In the genomic region with DNA sequence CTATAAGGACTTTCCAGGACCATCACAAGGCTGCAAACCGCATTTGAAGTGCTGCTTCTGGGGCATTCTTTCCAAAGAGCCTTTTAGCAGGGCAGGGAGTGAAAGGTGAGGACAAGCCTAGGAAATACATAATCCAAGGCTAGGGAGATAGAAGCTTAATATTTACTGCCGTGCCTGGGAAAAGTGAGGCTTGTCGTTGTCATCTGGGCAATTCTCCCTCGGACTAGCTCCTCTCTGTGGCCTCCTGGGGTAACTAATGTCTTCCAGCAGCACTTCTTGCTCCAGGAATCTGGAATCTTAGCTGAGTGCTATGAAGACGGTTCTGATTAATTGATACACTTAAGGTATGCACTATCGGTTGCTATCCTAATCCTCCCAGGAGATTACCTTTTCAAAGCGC, we compare ENCODE assay signal across 19 cellular contexts.
DNase-seq lines count a peak whose midpoint lies in the region; ATAC-seq and TF ChIP-seq lines count a peak whose summit lies in the region.
"Had no signal": no experiment of that assay in that cellular context is flagged by ENCODE, and none has a peak within 500 bp of the region (broad histone marks: within the 10 kb centered on the region; RNA-seq: fewer than 3 reads in every experiment).

No MANE protein-coding gene starts in this region.

- H3K4me1 ChIP-seq in neural progenitor cell, result peaks cover 27% of the 10 kb centered on the region
- H3K4me1 ChIP-seq: parathyroid adenoma had no signal

- H3K27ac ChIP-seq in epithelial cell of prostate (peak overlapping the region; percentile 38), neural progenitor cell (no peak overlapping the region)
- H3K27ac ChIP-seq: C4-2B, parathyroid adenoma had no signal

- no peaks in the 10 kb centered on the region for H3K36me3 Mint-ChIP-seq in neural progenitor cell
- no peaks in the 10 kb centered on the region for H3K36me3 Mint-ChIP-seq in activated T-cell treated with anti-CD3 and anti-CD28 coated beads, Interleukin-2, amount 50 U/mL, for 4 hours (ENCODE audit: insufficient read depth)
- H3K36me3 Mint-ChIP-seq: stimulated activated effector memory CD8-positive, alpha-beta T cell treated with anti-CD3 and anti-CD28 coated beads, Interleukin-12 subunit alpha, Interleukin-12 subunit beta, amount 100 ng/mL, for 72 hours had no signal

- H3K4me3 Mint-ChIP-seq in neural progenitor cell, result no peak overlapping the region
- no peak overlapping the region for H3K4me3 Mint-ChIP-seq in activated T-cell treated with anti-CD3 and anti-CD28 coated beads, Interleukin-2, amount 50 U/mL, for 4 hours
- H3K4me3 Mint-ChIP-seq: activated T-cell treated with anti-CD3 and anti-CD28 coated beads, Interleukin-2, amount 50 U/mL, for 72 hours; stimulated activated effector memory CD8-positive, alpha-beta T cell treated with anti-CD3 and anti-CD28 coated beads, Interleukin-12 subunit alpha, Interleukin-12 subunit beta, amount 100 ng/mL, for 72 hours had no signal

- peak overlapping the region; percentile 65 for H2AFZ ChIP-seq in neural progenitor cell (replicated peaks)
- H2AFZ ChIP-seq: parathyroid adenoma had no signal

- H3K4me3 ChIP-seq in neural progenitor cell, result no peak overlapping the region

- peaks cover 7% of the 10 kb centered on the region for H3K27me3 ChIP-seq in neural progenitor cell

- peak; percentile 28 for TF ChIP-seq CTCF in AG09319 (IDR thresholded peaks at IDR 0.05; ENCODE audit: low read depth, low read length)
- TF ChIP-seq CTCF in neural progenitor cell (IDR thresholded peaks at IDR 0.05), result no peak

- ATAC-seq in GM18873 (IDR thresholded peaks at IDR 0.05; ENCODE audit: low FRiP score, unreplicated experiment) (no peak), HG02759 (IDR thresholded peaks at IDR 0.05; ENCODE audit: unreplicated experiment) (no peak)
- ATAC-seq in activated T-cell treated with anti-CD3 and anti-CD28 coated beads, Interleukin-2, amount 50 U/mL, for 4 hours, result no peak
- ATAC-seq: activated T-cell treated with anti-CD3 and anti-CD28 coated beads, Interleukin-2, amount 50 U/mL, for 72 hours; stimulated activated effector memory CD8-positive, alpha-beta T cell treated with anti-CD3 and anti-CD28 coated beads, Interleukin-12 subunit alpha, Interleukin-12 subunit beta, amount 100 ng/mL, for 72 hours had no signal

- H3K9me3 ChIP-seq in neural progenitor cell (ENCODE audit: low read depth), result no peaks in the 10 kb centered on the region

- no peaks in the 10 kb centered on the region for H3K36me3 ChIP-seq in neural progenitor cell

- peaks cover 23% of the 10 kb centered on the region for H3K4me1 Mint-ChIP-seq in neural progenitor cell
- H3K4me1 Mint-ChIP-seq in activated T-cell treated with anti-CD3 and anti-CD28 coated beads, Interleukin-2, amount 50 U/mL, for 4 hours (ENCODE audit: low read depth), result no peaks in the 10 kb centered on the region
- H3K4me1 Mint-ChIP-seq: stimulated activated effector memory CD8-positive, alpha-beta T cell treated with anti-CD3 and anti-CD28 coated beads, Interleukin-12 subunit alpha, Interleukin-12 subunit beta, amount 100 ng/mL, for 72 hours had no signal

- H3K27me3 Mint-ChIP-seq in neural progenitor cell (ENCODE audit: insufficient read depth, low read depth), result peaks cover 6% of the 10 kb centered on the region
- peaks cover 5% of the 10 kb centered on the region for H3K27me3 Mint-ChIP-seq in activated T-cell treated with anti-CD3 and anti-CD28 coated beads, Interleukin-2, amount 50 U/mL, for 4 hours (ENCODE audit: low read depth)

- no peaks in the 10 kb centered on the region for H4K20me1 ChIP-seq in neural progenitor cell (ENCODE audit: low read depth)

- no peaks in the 10 kb centered on the region for H3K9me3 Mint-ChIP-seq in neural progenitor cell
- no peaks in the 10 kb centered on the region for H3K9me3 Mint-ChIP-seq in activated T-cell treated with anti-CD3 and anti-CD28 coated beads, Interleukin-2, amount 50 U/mL, for 4 hours
- H3K9me3 Mint-ChIP-seq: activated T-cell treated with anti-CD3 and anti-CD28 coated beads, Interleukin-2, amount 50 U/mL, for 72 hours; stimulated activated effector memory CD8-positive, alpha-beta T cell treated with anti-CD3 and anti-CD28 coated beads, Interleukin-12 subunit alpha, Interleukin-12 subunit beta, amount 100 ng/mL, for 72 hours had no signal

- DNase-seq in AG09319 (ENCODE audit: extremely low read depth, low read depth) (no peak), NCI-H460 (ENCODE audit: extremely low read depth, low read depth) (peak; percentile 20), epithelial cell of prostate (ENCODE audit: low read depth, low spot score) (no peak), neural progenitor cell (ENCODE audit: low spot score) (peak; percentile 18), NCI-H510A treated with DMSO at 0.1 percent for 48 hours (lab: John Stamatoyannopoulos, UW) (no peak)
- no peak for DNase-seq in activated T-cell treated with anti-CD3 and anti-CD28 coated beads, Interleukin-2, amount 50 U/mL, for 4 hours
- DNase-seq: activated CD4-positive, alpha-beta T cell treated with anti-CD3 and anti-CD28 coated beads for 1 hour; activated T-cell treated with anti-CD3 and anti-CD28 coated beads, Interleukin-2, amount 50 U/mL, for 72 hours; effector memory CD4-positive, alpha-beta T cell; GF-D8; mesenchymal stem cell; NCI-H1092 treated with DMSO at 0.1 percent for 48 hours; NCI-H774; stimulated activated CD4-positive, alpha-beta T cell treated with anti-CD3 and anti-CD28 coated beads, Interleukin-2, amount 100 ng/mL, for 24 hours had no signal

- no peak overlapping the region for H3K4me2 ChIP-seq in neural progenitor cell

- no peak overlapping the region for H3K27ac Mint-ChIP-seq in neural progenitor cell
- H3K27ac Mint-ChIP-seq: activated T-cell treated with anti-CD3 and anti-CD28 coated beads, Interleukin-2, amount 50 U/mL, for 72 hours; stimulated activated effector memory CD8-positive, alpha-beta T cell treated with anti-CD3 and anti-CD28 coated beads, Interleukin-12 subunit alpha, Interleukin-12 subunit beta, amount 100 ng/mL, for 72 hours had no signal

- no peak overlapping the region for H3K9ac ChIP-seq in neural progenitor cell
- H3K9ac ChIP-seq: parathyroid adenoma had no signal

- no peaks in the 10 kb centered on the region for H3K79me2 ChIP-seq in neural progenitor cell (ENCODE audit: low read depth)
- H3K79me2 ChIP-seq: parathyroid adenoma had no signal

- peaks cover 26% of the 10 kb centered on the region for H3F3A ChIP-seq in neural progenitor cell (ENCODE audit: low read depth)

Comparison
In these comparisons a context has a peak if more than half of its experiments do, and no peak if none do; other contexts are left out.
1. DNase-seq: peak in NCI-H460 (single experiment) and neural progenitor cell (single experiment); none in AG09319 (single experiment), epithelial cell of prostate (single experiment), activated T-cell treated with anti-CD3 and anti-CD28 coated beads, Interleukin-2, amount 50 U/mL, for 4 hours (single experiment) and NCI-H510A treated with DMSO at 0.1 percent for 48 hours (single experiment).